Comparison of ENCODE assay signal across 10 cellular contexts in genomic region chr4:102429553-102429952, GRCh38.
DNase-seq lines count a peak whose midpoint lies in the region; ATAC-seq and TF ChIP-seq lines count a peak whose summit lies in the region.
"Had no signal": no experiment of that assay in that cellular context is flagged by ENCODE, and none has a peak within 500 bp of the region (broad histone marks: within the 10 kb centered on the region; RNA-seq: fewer than 3 reads in every experiment).

No MANE protein-coding gene starts in this region.

- H3K9me3 Mint-ChIP-seq in CD4-positive, alpha-beta T cell = no peaks in the 10 kb centered on the region

- peak overlapping the region; percentile 52 for H3K4me3 Mint-ChIP-seq in CD4-positive, alpha-beta T cell

- no peaks in the 10 kb centered on the region for H3K36me3 ChIP-seq in mesendoderm (ENCODE audit: control insufficient read depth, insufficient read depth, low read length)
- no peaks in the 10 kb centered on the region for H3K36me3 ChIP-seq in testis (ENCODE audit: low read depth, missing control alignments)

- H3K9ac ChIP-seq in mesendoderm (ENCODE audit: low read length) = no peak overlapping the region

- in situ Hi-C loops in astrocyte of the spinal cord (cut with HindIII; ENCODE audit: low sequenced_read_pairs) = no loop called here

- no peaks in the 10 kb centered on the region for H3K79me1 ChIP-seq in mesendoderm (ENCODE audit: low read length)

- H2BK5ac ChIP-seq in mesendoderm (ENCODE audit: low read length) = no peak overlapping the region

- no peak overlapping the region for H2BK120ac ChIP-seq in mesendoderm (ENCODE audit: low read depth, low read length)

- no peaks in the 10 kb centered on the region for H3K9me3 ChIP-seq in CD4-positive, alpha-beta T cell (ENCODE audit: control insufficient read depth, low read length)
- H3K9me3 ChIP-seq in testis = no peaks in the 10 kb centered on the region

- H3K27ac ChIP-seq in CD4-positive, alpha-beta T cell (ENCODE audit: low read depth, low read length) = no peak overlapping the region
- H3K27ac ChIP-seq in mesendoderm (ENCODE audit: low read depth, low read length) (no peak overlapping the region), testis (no peak overlapping the region)

- H3K27me3 ChIP-seq in CD4-positive, alpha-beta T cell (ENCODE audit: control insufficient read depth, insufficient read depth, low read length) = no peaks in the 10 kb centered on the region
- H3K27me3 ChIP-seq in mesendoderm (ENCODE audit: insufficient read depth, low read length, poor library complexity) = no peaks in the 10 kb centered on the region
- H3K27me3 ChIP-seq in testis = no peaks in the 10 kb centered on the region

- no peak overlapping the region for H3K18ac ChIP-seq in mesendoderm (ENCODE audit: low read length)

- H2AK5ac ChIP-seq in mesendoderm (ENCODE audit: low read length) = no peak overlapping the region

- H3K27ac Mint-ChIP-seq in CD4-positive, alpha-beta T cell = no peak overlapping the region

- H3K56ac ChIP-seq in mesendoderm (ENCODE audit: low read length) = no peak overlapping the region

- H4K5ac ChIP-seq in mesendoderm (ENCODE audit: low read length) = no peak overlapping the region

- H4K8ac ChIP-seq in mesendoderm (ENCODE audit: low read depth, low read length) = no peak overlapping the region

- TF ChIP-seq CTCF in CD4-positive, alpha-beta T cell (IDR thresholded peaks at IDR 0.05) = no peak
- TF ChIP-seq CTCF in astrocyte of the spinal cord (IDR thresholded peaks at IDR 0.05; ENCODE audit: low read depth, low read length) = no peak
- no peak for TF ChIP-seq CTCF in testis (IDR thresholded peaks at IDR 0.05)

- H3K79me2 ChIP-seq in mesendoderm (ENCODE audit: control insufficient read depth, insufficient read depth, low read length) = no peaks in the 10 kb centered on the region

- TF ChIP-seq POLR2A in testis (IDR thresholded peaks at IDR 0.05) = no peak

- no peak overlapping the region for H2BK15ac ChIP-seq in mesendoderm (replicated peaks; ENCODE audit: low read depth)

- no peak overlapping the region for H3K4ac ChIP-seq in mesendoderm (ENCODE audit: low read depth, low read length)

- peaks cover 6% of the 10 kb centered on the region for H3K4me1 Mint-ChIP-seq in CD4-positive, alpha-beta T cell (ENCODE audit: low read depth)

- peaks cover 3% of the 10 kb centered on the region for H3K4me1 ChIP-seq in mesendoderm (ENCODE audit: control insufficient read depth, low read depth, low read length)
- H3K4me1 ChIP-seq in testis = peaks cover 4% of the 10 kb centered on the region

- no peaks in the 10 kb centered on the region for H3K27me3 Mint-ChIP-seq in CD4-positive, alpha-beta T cell
- H3K27me3 Mint-ChIP-seq: naive thymus-derived CD8-positive, alpha-beta T cell had no signal

- H3K36me3 Mint-ChIP-seq in CD4-positive, alpha-beta T cell (ENCODE audit: low read depth) = peaks cover 10% of the 10 kb centered on the region
- H3K36me3 Mint-ChIP-seq: naive thymus-derived CD8-positive, alpha-beta T cell had no signal

- intact Hi-C loops in CD4-positive, alpha-beta T cell (cut with DNase I, micrococcal nuclease) = loop anchor here in 1 of 2 experiments (2.0 to 5.0 kb wide), 3 partner anchors 83 to 768 kb away; partner anchors contain the start of genes BDH2 and CENPE
- intact Hi-C loops in testis (cut with DNase I; ENCODE audit: low total_unique reads) = no loop called here

- no CpG with 5 or more reads among the region's 7 CpGs for WGBS in mesendoderm (ENCODE audit: extremely low coverage, insufficient coverage, low lambda C conversion rate)
- WGBS in testis, 2 donors = 52 to 71% methylated on average over 7 of the region's 7 CpGs

- ATAC-seq in CD4-positive, alpha-beta T cell (ENCODE audit: poor library complexity) = no peak
- no peak for ATAC-seq in GM18517 (IDR thresholded peaks at IDR 0.05; ENCODE audit: unreplicated experiment)
- ATAC-seq: naive thymus-derived CD8-positive, alpha-beta T cell had no signal

- DNase-seq in CD4-positive, alpha-beta T cell = no peak
- DNase-seq in HS-5 (ENCODE audit: low read depth) = peak; percentile 82
- peak; percentile 77 for DNase-seq in astrocyte of the spinal cord (ENCODE audit: low read depth, low spot score)
- DNase-seq in mesendoderm = peak; percentile 75
- DNase-seq in testis = no peak
- no peak for DNase-seq in occipital lobe (lab: John Stamatoyannopoulos, UW)
- no peak for DNase-seq in activated CD4-positive, CD25-positive, alpha-beta regulatory T cell treated with anti-CD3 and anti-CD28 coated beads, Interleukin-2, amount 50 U/mL, for 72 hours
- DNase-seq: amygdala; naive thymus-derived CD8-positive, alpha-beta T cell had no signal

- CTCF ChIA-PET in CD4-positive, alpha-beta T cell (lab: Charles Lee) = interaction anchor here (1.8 kb wide), 1 partner anchor 84 kb away, joined by 5 read pairs; the partner anchor contains the start of gene SLC39A8

- H3K4me3 ChIP-seq in astrocyte of the spinal cord (ENCODE audit: low read depth, low read length) (no peak overlapping the region), mesendoderm (ENCODE audit: low read length) (no peak overlapping the region), testis (no peak overlapping the region)

- H3K23ac ChIP-seq in mesendoderm (ENCODE audit: low read length) = no peak overlapping the region

- no peak overlapping the region for H3K4me2 ChIP-seq in mesendoderm (ENCODE audit: low read length)

- POLR2A ChIA-PET in CD4-positive, alpha-beta T cell (lab: Charles Lee) = interaction anchor here (1.2 to 1.4 kb wide), 2 partner anchors 398 to 439 kb away, joined by 5 to 6 read pairs; partner anchors contain the start of genes CISD2 and UBE2D3

Comparison
In these comparisons a context has a peak if more than half of its experiments do, and no peak if none do; other contexts are left out.
1. DNase-seq: peak in HS-5 (single experiment), astrocyte of the spinal cord (single experiment) and mesendoderm (single experiment); none in CD4-positive, alpha-beta T cell (0 of 10), testis (single experiment), occipital lobe (single experiment) and activated CD4-positive, CD25-positive, alpha-beta regulatory T cell treated with anti-CD3 and anti-CD28 coated beads, Interleukin-2, amount 50 U/mL, for 72 hours (single experiment).